8 cellular contexts compared by ENCODE assay signal in genomic region chr6:35729349-35729678, GRCh38. TPM values are rescaled to one million over a fixed set of nuclear protein-coding genes. Genes with fewer than 3 reads are reported as not detected.
DNase-seq lines count a peak whose midpoint lies in the region; ATAC-seq, FAIRE-seq and TF ChIP-seq lines count a peak whose summit lies in the region.
"Had no signal": no experiment of that assay in that cellular context is flagged by ENCODE, and none has a peak within 500 bp of the region (broad histone marks: within the 10 kb centered on the region; RNA-seq: fewer than 3 reads in every experiment).

No MANE protein-coding gene starts in this region.

- no peak for ATAC-seq in activated T-cell treated with anti-CD3 and anti-CD28 coated beads, Interleukin-2, amount 50 U/mL, for 4 hours

- intact Hi-C loops in kidney (cut with DNase I): loop anchor here (5.0 kb wide), 1 partner anchor 42 kb away; the partner anchor contains the start of gene FKBP5
- intact Hi-C loops in tibial artery (cut with DNase I; ENCODE audit: low total_unique reads): loop anchor here (5.0 kb wide), 1 partner anchor 127 kb away; no protein-coding TSS in a partner anchor

- H3K27ac Mint-ChIP-seq in activated T-cell treated with anti-CD3 and anti-CD28 coated beads, Interleukin-2, amount 50 U/mL, for 24 hours: peak overlapping the region; percentile 73

- TF ChIP-seq CTCF in kidney (IDR thresholded peaks at IDR 0.05; ENCODE audit: borderline replicate concordance, extremely low read depth, insufficient read depth): no peak
- TF ChIP-seq CTCF in tibial artery (IDR thresholded peaks at IDR 0.05): no peak

- no peaks in the 10 kb centered on the region for H3K9me3 Mint-ChIP-seq in activated T-cell treated with anti-CD3 and anti-CD28 coated beads, Interleukin-2, amount 50 U/mL, for 24 hours
- H3K9me3 Mint-ChIP-seq in activated T-cell treated with anti-CD3 and anti-CD28 coated beads, Interleukin-2, amount 50 U/mL, for 4 hours: no peaks in the 10 kb centered on the region

- H3K27ac ChIP-seq in kidney (ENCODE audit: low read depth in 2 of 2, low read length in 2 of 2) (peak overlapping the region; percentile 97 to 99), tibial artery (peak overlapping the region; percentile 97 to 99)

- no peaks in the 10 kb centered on the region for H3K36me3 Mint-ChIP-seq in activated T-cell treated with anti-CD3 and anti-CD28 coated beads, Interleukin-2, amount 50 U/mL, for 24 hours (ENCODE audit: low read depth)
- H3K36me3 Mint-ChIP-seq in activated T-cell treated with anti-CD3 and anti-CD28 coated beads, Interleukin-2, amount 50 U/mL, for 4 hours (ENCODE audit: insufficient read depth): no peaks in the 10 kb centered on the region

- H3K27me3 ChIP-seq in tibial artery: no peaks in the 10 kb centered on the region

- no peak for FAIRE-seq in kidney (lab: Jason Lieb, UNC)
- FAIRE-seq: GM19239 had no signal

- H3K4me1 ChIP-seq in kidney (ENCODE audit: control insufficient read depth in 1 of 2, insufficient read depth in 1 of 2, low read depth in 1 of 2, low read length in 2 of 2): peaks cover 55% of the 10 kb centered on the region in 2 donors
- peaks cover 12 to 94% (median 82%) of the 10 kb centered on the region in 4 donors for H3K4me1 ChIP-seq in tibial artery

- peak overlapping the region in 1 of 2 donors; percentile 53 for H3K9ac ChIP-seq in kidney (ENCODE audit: low read length in 2 of 2)

- H3K4me1 Mint-ChIP-seq in activated T-cell treated with anti-CD3 and anti-CD28 coated beads, Interleukin-2, amount 50 U/mL, for 24 hours (ENCODE audit: low read depth): peaks cover 89% of the 10 kb centered on the region
- peaks cover 84% of the 10 kb centered on the region for H3K4me1 Mint-ChIP-seq in activated T-cell treated with anti-CD3 and anti-CD28 coated beads, Interleukin-2, amount 50 U/mL, for 4 hours (ENCODE audit: low read depth)

- H3K4me3 ChIP-seq in kidney (ENCODE audit: low read length in 2 of 2): peak overlapping the region; percentile 21 to 66
- H3K4me3 ChIP-seq in tibial artery: no peak overlapping the region

- H3K36me3 ChIP-seq in kidney (ENCODE audit: control insufficient read depth in 1 of 2, insufficient read depth in 2 of 2, low read length in 2 of 2): no peaks in the 10 kb centered on the region
- H3K36me3 ChIP-seq in tibial artery: no peaks in the 10 kb centered on the region

- no peaks in the 10 kb centered on the region for H3K27me3 Mint-ChIP-seq in activated T-cell treated with anti-CD3 and anti-CD28 coated beads, Interleukin-2, amount 50 U/mL, for 24 hours
- no peaks in the 10 kb centered on the region for H3K27me3 Mint-ChIP-seq in activated T-cell treated with anti-CD3 and anti-CD28 coated beads, Interleukin-2, amount 50 U/mL, for 4 hours (ENCODE audit: low read depth)

- DNase-seq in activated T-cell treated with anti-CD3 and anti-CD28 coated beads, Interleukin-2, amount 50 U/mL, for 24 hours: no peak
- DNase-seq in activated T-cell treated with anti-CD3 and anti-CD28 coated beads, Interleukin-2, amount 50 U/mL, for 4 hours: no peak
- DNase-seq in kidney (no peak), tibial artery (peak in 1 of 2 donors; percentile 69), GDM1 (lab: John Stamatoyannopoulos, UW) (no peak), DMS153 treated with DMSO at 0.1 percent for 48 hours (lab: John Stamatoyannopoulos, UW; ENCODE audit: unreplicated experiment) (no peak)

- H3K4me3 Mint-ChIP-seq in activated T-cell treated with anti-CD3 and anti-CD28 coated beads, Interleukin-2, amount 50 U/mL, for 24 hours: no peak overlapping the region
- H3K4me3 Mint-ChIP-seq in activated T-cell treated with anti-CD3 and anti-CD28 coated beads, Interleukin-2, amount 50 U/mL, for 4 hours: no peak overlapping the region

- H3K9me3 ChIP-seq in kidney (ENCODE audit: control insufficient read depth in 1 of 2, low read length in 2 of 2) (no peaks in the 10 kb centered on the region), tibial artery (no peaks in the 10 kb centered on the region)

RNA-seq across cellular contexts. Expression of gene ARMC12, which starts 7.5 kb away (rescaled TPM):
- under 1 TPM in 2 of 3 donors, not detected in 1; 0.32 to 0.43 TPM for total RNA-seq in activated T-cell treated with anti-CD3 and anti-CD28 coated beads, Interleukin-2, amount 50 U/mL, for 4 hours
- 0.47 TPM for total RNA-seq in kidney
- 0.69 TPM for polyA plus RNA-seq in kidney (ENCODE audit: insufficient read depth, low read depth, low replicate concordance)

RNA-seq across cellular contexts. Expression of gene FKBP5, which starts 40.6 kb away (rescaled TPM):
- total RNA-seq in activated T-cell treated with anti-CD3 and anti-CD28 coated beads, Interleukin-2, amount 50 U/mL, for 4 hours: 10 to 100 TPM; 46.5 to 62.3 (median 59.9) TPM
- 267 TPM for total RNA-seq in kidney
- polyA plus RNA-seq in kidney (ENCODE audit: insufficient read depth, low read depth, low replicate concordance): 45.6 TPM

RNA-seq across cellular contexts. Expression of gene CLPSL2, which starts 47.1 kb away (rescaled TPM):
- not detected for total RNA-seq in activated T-cell treated with anti-CD3 and anti-CD28 coated beads, Interleukin-2, amount 50 U/mL, for 4 hours
- not detected for total RNA-seq in kidney
- polyA plus RNA-seq in kidney (ENCODE audit: insufficient read depth, low read depth, low replicate concordance): not detected
- total RNA-seq: posterior vena cava had no signal

RNA-seq across cellular contexts. Expression of gene CLPSL1, which starts 51.5 kb away (rescaled TPM):
- not detected for total RNA-seq in activated T-cell treated with anti-CD3 and anti-CD28 coated beads, Interleukin-2, amount 50 U/mL, for 4 hours
- not detected for total RNA-seq in kidney
- not detected for polyA plus RNA-seq in kidney (ENCODE audit: insufficient read depth, low read depth, low replicate concordance)
- total RNA-seq: posterior vena cava had no signal

Comparison
In these comparisons a context has a peak if more than half of its experiments do, and no peak if none do; other contexts are left out.
1. H3K4me3 ChIP-seq: peak in kidney (2 of 2); none in tibial artery (0 of 2).